In the genomic region with DNA sequence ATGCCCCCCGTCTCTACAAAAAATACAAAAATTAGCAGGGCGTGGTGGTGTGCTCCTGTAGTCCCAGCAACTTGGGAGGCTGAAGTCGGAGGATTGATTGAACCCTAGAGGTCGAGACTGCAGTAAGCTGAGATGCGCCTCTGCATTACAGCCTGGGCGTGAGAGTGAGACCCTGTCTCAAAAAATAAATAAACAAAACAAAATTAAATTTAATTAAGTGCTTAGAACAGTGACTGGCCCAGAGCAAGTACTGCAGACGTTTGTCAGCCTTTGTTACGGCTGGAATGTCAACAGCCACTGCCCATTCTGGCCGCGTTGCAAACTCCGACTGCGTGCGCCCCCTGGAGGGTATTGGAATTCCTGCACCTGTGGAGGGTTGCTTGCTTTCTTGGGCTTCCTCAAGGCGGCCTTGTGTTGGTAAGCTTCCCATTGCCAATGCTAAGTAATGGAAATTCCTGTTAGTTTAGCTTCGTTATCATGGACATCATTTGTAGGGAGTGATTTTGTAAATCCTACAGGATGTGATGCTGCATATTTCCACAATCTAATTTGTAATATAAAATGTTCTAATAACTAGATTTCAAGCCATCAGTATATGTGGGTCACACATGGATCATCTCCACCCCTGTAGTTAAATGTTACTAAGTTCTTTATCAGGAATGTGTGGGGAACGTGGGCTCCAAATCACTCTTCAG, we compare ENCODE assay signal across 8 cellular contexts. TPM values are rescaled to one million over a fixed set of nuclear protein-coding genes. Genes with fewer than 3 reads are reported as not detected.
A peak's percentile ranks its signal among the peaks of the same experiment; 100 is the strongest.
DNase-seq lines count a peak whose midpoint lies in the region; ATAC-seq and TF ChIP-seq lines count a peak whose summit lies in the region.

No MANE protein-coding gene starts in this region.

- H4K20me1 ChIP-seq in neural cell (ENCODE audit: insufficient read depth): no peaks in the 10 kb centered on the region

- CTCF ChIA-PET in Panc1 (lab: Charles Lee): interaction anchor here (0.6 to 1.0 kb wide), 5 partner anchors 16 to 273 kb away, joined by 3 to 4 read pairs (median 3); no protein-coding TSS in a partner anchor

- H3K36me3 Mint-ChIP-seq in activated T-cell treated with anti-CD3 and anti-CD28 coated beads, Interleukin-2, amount 50 U/mL, for 24 hours (ENCODE audit: low read depth): no peaks in the 10 kb centered on the region

- peak; percentile 31 for DNase-seq in GM04503 (ENCODE audit: low read depth)
- peak; percentile 47 for DNase-seq in HPDE6-E6E7 (ENCODE audit: extremely low spot score)
- peak; percentile 57 for DNase-seq in Panc1 (ENCODE audit: low read depth, low spot score)
- DNase-seq in activated T-cell treated with anti-CD3 and anti-CD28 coated beads, Interleukin-2, amount 50 U/mL, for 24 hours: peak; percentile 85
- DNase-seq in fibroblast of gingiva (ENCODE audit: low read depth): peak; percentile 69
- DNase-seq in stimulated activated naive CD8-positive, alpha-beta T cell treated with anti-CD3 and anti-CD28 coated beads, Interleukin-15, amount 100 ng/mL, for 72 hours: peak; percentile 69 to 70

- H3K4me3 Mint-ChIP-seq in activated T-cell treated with anti-CD3 and anti-CD28 coated beads, Interleukin-2, amount 50 U/mL, for 24 hours: no peak overlapping the region
- H3K4me3 Mint-ChIP-seq in stimulated activated naive CD8-positive, alpha-beta T cell treated with anti-CD3 and anti-CD28 coated beads, Interleukin-15, amount 100 ng/mL, for 72 hours: no peak overlapping the region

- peak; percentile 89 for ATAC-seq in Panc1
- ATAC-seq in stimulated activated naive CD8-positive, alpha-beta T cell treated with anti-CD3 and anti-CD28 coated beads, Interleukin-15, amount 100 ng/mL, for 72 hours: peak; percentile 74
- no peak for ATAC-seq in HG02763 (IDR thresholded peaks at IDR 0.05; ENCODE audit: unreplicated experiment)

- H3K27me3 Mint-ChIP-seq in activated T-cell treated with anti-CD3 and anti-CD28 coated beads, Interleukin-2, amount 50 U/mL, for 24 hours: peaks cover 29% of the 10 kb centered on the region
- H3K27me3 Mint-ChIP-seq in stimulated activated naive CD8-positive, alpha-beta T cell treated with anti-CD3 and anti-CD28 coated beads, Interleukin-15, amount 100 ng/mL, for 72 hours: peaks cover 48% of the 10 kb centered on the region

- H3K9me2 ChIP-seq in neural cell (ENCODE audit: insufficient read depth, low read length): no peaks in the 10 kb centered on the region

- H2AFZ ChIP-seq in neural cell (ENCODE audit: low read depth, low read length): no peak overlapping the region

- H3K27me3 ChIP-seq in Panc1 (ENCODE audit: control insufficient read depth, insufficient read depth, low read length) (no peaks in the 10 kb centered on the region), neural cell (ENCODE audit: insufficient read depth, low read depth, low read length) (no peaks in the 10 kb centered on the region)

- H3K27ac ChIP-seq in Panc1 (ENCODE audit: low read length) (no peak overlapping the region), neural cell (ENCODE audit: low read length) (no peak overlapping the region)

- H3K27ac Mint-ChIP-seq in activated T-cell treated with anti-CD3 and anti-CD28 coated beads, Interleukin-2, amount 50 U/mL, for 24 hours: no peak overlapping the region
- H3K27ac Mint-ChIP-seq in stimulated activated naive CD8-positive, alpha-beta T cell treated with anti-CD3 and anti-CD28 coated beads, Interleukin-15, amount 100 ng/mL, for 72 hours: no peak overlapping the region

- no peak for TF ChIP-seq RAD21 in neural cell (conservative IDR thresholded peaks at IDR 0.05)

- H3K79me2 ChIP-seq in neural cell (replicated peaks; ENCODE audit: insufficient read depth, low read length): no peaks in the 10 kb centered on the region

- no peak overlapping the region for H3K4me2 ChIP-seq in neural cell (ENCODE audit: low read length)

- H3K9me3 Mint-ChIP-seq in activated T-cell treated with anti-CD3 and anti-CD28 coated beads, Interleukin-2, amount 50 U/mL, for 24 hours: no peaks in the 10 kb centered on the region
- H3K9me3 Mint-ChIP-seq in stimulated activated naive CD8-positive, alpha-beta T cell treated with anti-CD3 and anti-CD28 coated beads, Interleukin-15, amount 100 ng/mL, for 72 hours: no peaks in the 10 kb centered on the region

- TF ChIP-seq EP300 in neural cell (conservative IDR thresholded peaks at IDR 0.05; ENCODE audit: poor library complexity, severe bottlenecking): no peak

- H3K4me1 ChIP-seq in Panc1 (ENCODE audit: control insufficient read depth, insufficient read depth, low read length): no peaks in the 10 kb centered on the region

- H3F3A ChIP-seq in neural cell (ENCODE audit: insufficient read depth, low read length, poor library complexity, severe bottlenecking): no peaks in the 10 kb centered on the region

- H3K9me3 ChIP-seq in Panc1 (ENCODE audit: control insufficient read depth, insufficient read depth, low read depth, low read length): no peaks in the 10 kb centered on the region
- H3K9me3 ChIP-seq in neural cell (ENCODE audit: low read length): peaks cover 3% of the 10 kb centered on the region

- H3K36me3 ChIP-seq in Panc1 (ENCODE audit: control insufficient read depth, insufficient read depth, low read length) (no peaks in the 10 kb centered on the region), neural cell (ENCODE audit: insufficient read depth, low read length) (no peaks in the 10 kb centered on the region)

- intact Hi-C loops in Panc1 (cut with micrococcal nuclease; ENCODE audit: unreplicated experiment): loop anchor here (2.0 kb wide), 1 partner anchor 49 kb away; no protein-coding TSS in a partner anchor

- H3K4me3 ChIP-seq in Panc1 (ENCODE audit: low read depth in 2 of 2, low read length in 2 of 2) (no peak overlapping the region), neural cell (ENCODE audit: low read length) (no peak overlapping the region)

- POLR2A ChIA-PET in Panc1 (lab: Charles Lee): no interaction called here

- BruUV-seq in Panc1 (replicated peaks; lab: Mats Ljungman, UMichigan): no TSS peak

- in situ Hi-C loops in Panc1 (cut with HindIII; ENCODE audit: low pct_unique_long_range_greater_than_20kb, low sequenced_read_pairs): no loop called here

- no peak overlapping the region for H3K9ac ChIP-seq in neural cell (ENCODE audit: low read length)

- no peaks in the 10 kb centered on the region for H3K4me1 Mint-ChIP-seq in activated T-cell treated with anti-CD3 and anti-CD28 coated beads, Interleukin-2, amount 50 U/mL, for 24 hours (ENCODE audit: low read depth)
- peaks cover 5% of the 10 kb centered on the region for H3K4me1 Mint-ChIP-seq in stimulated activated naive CD8-positive, alpha-beta T cell treated with anti-CD3 and anti-CD28 coated beads, Interleukin-15, amount 100 ng/mL, for 72 hours

- TF ChIP-seq CTCF in Panc1 (IDR thresholded peaks at IDR 0.05): peak; percentile 96
- peak; percentile 37 for TF ChIP-seq CTCF in neural cell (IDR thresholded peaks at IDR 0.05; ENCODE audit: poor library complexity, severe bottlenecking)

TF ChIP-seq in neural cell, 6 proteins besides CTCF, POLR2A, EP300 and RAD21:
- no peak for TF ChIP-seq MXI1 (conservative IDR thresholded peaks at IDR 0.05; ENCODE audit: poor library complexity, severe bottlenecking)
- peak; percentile 26 for TF ChIP-seq SMC3 (conservative IDR thresholded peaks at IDR 0.05; ENCODE audit: poor library complexity)

RNA-seq across cellular contexts. Expression of a gene that starts 15.9 kb away (rescaled TPM):
- total RNA-seq in Panc1 (2021; ENCODE audit: unreplicated experiment): 0.18 TPM
- not detected for polyA plus RNA-seq in Panc1 (2012; ENCODE audit: insufficient read length)
- 0.12 and 0.42 TPM in 2 replicates for polyA plus RNA-seq in neural cell
- polyA minus RNA-seq in neural cell: not detected in 2 replicates

RNA-seq across cellular contexts. Expression of a gene that starts 19.4 kb away (rescaled TPM):
- 1.0 TPM for total RNA-seq in Panc1 (2021; ENCODE audit: unreplicated experiment)
- polyA plus RNA-seq in Panc1 (2012; ENCODE audit: insufficient read length): 2.4 TPM
- 0.66 and 0.74 TPM in 2 replicates for polyA plus RNA-seq in neural cell
- 0.81 TPM in 1 of 2 replicates, not detected in the other for polyA minus RNA-seq in neural cell

RNA-seq across cellular contexts. Expression of a gene that starts 58.6 kb away (rescaled TPM):
- not detected for total RNA-seq in Panc1 (2021; ENCODE audit: unreplicated experiment)
- 0.13 TPM for polyA plus RNA-seq in Panc1 (2012; ENCODE audit: insufficient read length)
- not detected in 2 replicates for polyA plus RNA-seq in neural cell
- polyA minus RNA-seq in neural cell: not detected in 2 replicates

Comparison
In these comparisons a context has a peak if more than half of its experiments do, and no peak if none do; other contexts are left out.
1. DNase-seq: peak in every context shown above with its lines; median percentile 85 in activated T-cell treated with anti-CD3 and anti-CD28 coated beads, Interleukin-2, amount 50 U/mL, for 24 hours; 70 in stimulated activated naive CD8-positive, alpha-beta T cell treated with anti-CD3 and anti-CD28 coated beads, Interleukin-15, amount 100 ng/mL, for 72 hours; 69 in fibroblast of gingiva; 57 in Panc1; 47 in HPDE6-E6E7; 31 in GM04503.